1 cellular context compared by ENCODE assay signal in genomic region chr17:8016632-8017424, GRCh38.
TF ChIP-seq lines count a peak whose summit lies in the region.

No MANE protein-coding gene starts in this region.

TF ChIP-seq in endothelial cell of umbilical vein, 7 proteins besides CTCF, POLR2A, EP300 and RAD21:
- TF ChIP-seq EZH2 (IDR thresholded peaks at IDR 0.05; ENCODE audit: borderline replicate concordance, low read depth, low read length, severe bottlenecking) (peak; percentile 1), JUN (IDR thresholded peaks at IDR 0.05; ENCODE audit: borderline replicate concordance, insufficient read depth, insufficient read length, low read depth) (no peak), FOS (IDR thresholded peaks at IDR 0.05; ENCODE audit: borderline replicate concordance, insufficient read depth, low read length) (no peak)
